Comparison of ENCODE assay signal across 9 cellular contexts in genomic region chr16:80027007-80027965, GRCh38.
DNase-seq lines count a peak whose midpoint lies in the region; ATAC-seq, FAIRE-seq and TF ChIP-seq lines count a peak whose summit lies in the region.
"Had no signal": no experiment of that assay in that cellular context is flagged by ENCODE, and none has a peak within 500 bp of the region (broad histone marks: within the 10 kb centered on the region; RNA-seq: fewer than 3 reads in every experiment).

No MANE protein-coding gene starts in this region.

- TF ChIP-seq CTCF in D721Med (IDR thresholded peaks at IDR 0.05; ENCODE audit: insufficient read depth, missing control alignments), result no peak

- intact Hi-C loops in activated CD4-positive, alpha-beta T cell treated with anti-CD3 and anti-CD28 coated beads for 36 hours (cut with DNase I, micrococcal nuclease), result loop anchor here in 1 of 2 experiments (1.0 kb wide), 1 partner anchor 184 kb away; no protein-coding TSS in a partner anchor

- no peaks in the 10 kb centered on the region for H3K9me3 Mint-ChIP-seq in activated CD4-positive, alpha-beta T cell treated with anti-CD3 and anti-CD28 coated beads for 36 hours (ENCODE audit: low read depth)
- H3K9me3 Mint-ChIP-seq: memory B cell had no signal

- DNase-seq in AG08396 (ENCODE audit: low spot score) (peak; percentile 17), HuH-7.5 (ENCODE audit: low spot score) (peak; percentile 51), ecto neural progenitor cell (ENCODE audit: low spot score) (peak; percentile 60), mucosa of gallbladder (ENCODE audit: low spot score) (peak; percentile 86), D721Med (ENCODE audit: insufficient read length, low spot score) (no peak)
- DNase-seq in activated CD4-positive, alpha-beta T cell treated with anti-CD3 and anti-CD28 coated beads for 36 hours, result peak; percentile 81
- peak; percentile 55 for DNase-seq in stimulated activated naive CD8-positive, alpha-beta T cell treated with anti-CD3 and anti-CD28 coated beads, Interleukin-15, Interleukin-2, amounts not matched to agents 100 U/mL and 50 U/mL, for 24 hours

- H3K36me3 Mint-ChIP-seq in activated CD4-positive, alpha-beta T cell treated with anti-CD3 and anti-CD28 coated beads for 36 hours (ENCODE audit: low read depth), result no peaks in the 10 kb centered on the region
- H3K36me3 Mint-ChIP-seq: memory B cell had no signal

- H3K4me1 Mint-ChIP-seq in activated CD4-positive, alpha-beta T cell treated with anti-CD3 and anti-CD28 coated beads for 36 hours, result peaks cover 9% of the 10 kb centered on the region

- peak overlapping the region; percentile 53 for H3K27ac Mint-ChIP-seq in activated CD4-positive, alpha-beta T cell treated with anti-CD3 and anti-CD28 coated beads for 36 hours
- H3K27ac Mint-ChIP-seq: memory B cell had no signal

- H3K4me3 Mint-ChIP-seq in activated CD4-positive, alpha-beta T cell treated with anti-CD3 and anti-CD28 coated beads for 36 hours, result peak overlapping the region; percentile 18
- H3K4me3 Mint-ChIP-seq: memory B cell had no signal

- ATAC-seq in GM19455 (IDR thresholded peaks at IDR 0.05; ENCODE audit: unreplicated experiment), result peak; percentile 57
- ATAC-seq in activated CD4-positive, alpha-beta T cell treated with anti-CD3 and anti-CD28 coated beads for 36 hours, result peak; percentile 97
- ATAC-seq in stimulated activated naive CD8-positive, alpha-beta T cell treated with anti-CD3 and anti-CD28 coated beads, Interleukin-15, Interleukin-2, amounts not matched to agents 100 U/mL and 50 U/mL, for 24 hours, result peak; percentile 92

- CTCF ChIA-PET in activated CD4-positive, alpha-beta T cell treated with anti-CD3 and anti-CD28 coated beads for 36 hours (lab: Charles Lee), result interaction anchor here (0.6 to 1.2 kb wide), 5 partner anchors 9 to 841 kb away, joined by 3 to 4 read pairs (median 4); partner anchors contain the start of gene MAF

- POLR2A ChIA-PET in activated CD4-positive, alpha-beta T cell treated with anti-CD3 and anti-CD28 coated beads for 36 hours (lab: Charles Lee), result no interaction called here

- peaks cover 5% of the 10 kb centered on the region for H3K27me3 Mint-ChIP-seq in activated CD4-positive, alpha-beta T cell treated with anti-CD3 and anti-CD28 coated beads for 36 hours

- no peak for FAIRE-seq in D721Med (lab: Jason Lieb, UNC)
